In the genomic region with DNA sequence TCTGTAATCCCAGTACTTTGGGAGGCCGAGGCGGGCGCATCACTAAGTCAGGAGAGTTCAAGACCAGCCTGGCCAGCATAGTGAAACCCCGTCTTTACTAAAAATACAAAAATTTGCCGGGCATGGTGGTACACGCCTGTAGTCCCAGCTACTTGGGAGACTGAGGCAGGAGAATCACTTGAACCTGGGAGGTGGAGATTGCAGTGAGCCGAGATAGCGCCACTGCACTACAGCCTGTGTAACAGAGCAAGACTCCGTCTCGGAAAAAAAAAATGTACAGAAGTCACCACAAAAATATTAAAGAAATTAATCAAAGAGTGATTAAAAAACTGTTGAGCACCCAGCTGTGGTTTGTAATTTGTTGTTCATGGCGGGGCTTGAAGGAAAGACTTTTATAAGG, we compare ENCODE assay signal across 8 cellular contexts. TPM values are rescaled to one million over a fixed set of nuclear protein-coding genes. Genes with fewer than 3 reads are reported as not detected.
A peak's percentile ranks its signal among the peaks of the same experiment; 100 is the strongest.
DNase-seq lines count a peak whose midpoint lies in the region; ATAC-seq and TF ChIP-seq lines count a peak whose summit lies in the region.
"Not testable (repeated sequence)": the region's sequence is repeated elsewhere in the genome, so short reads cannot be mapped to it uniquely, and the experiment has no call there.

No MANE protein-coding gene starts in this region.

- RAD21 ChIA-PET in HCT116 (lab: Charles Lee; ENCODE audit: low non-redundant PET in 1 of 2, low total read pairs in 2 of 2, uncharacterized antibody in 2 of 2, unreplicated experiment in 2 of 2): not testable (repeated sequence)

- H3K9me2 ChIP-seq in HCT116 (ENCODE audit: insufficient read depth); hepatocyte (replicated peaks; ENCODE audit: insufficient read depth): not testable (repeated sequence)

- peak overlapping the region; percentile 100 for H3K27ac Mint-ChIP-seq in activated naive CD4-positive, alpha-beta T cell treated with anti-CD3 and anti-CD28 coated beads, Interleukin-2, amount 10 ng/mL, durations not matched to agents 7 days and 5 days
- peak overlapping the region; percentile 98 to 100 (median 100) for H3K27ac Mint-ChIP-seq in naive B cell
- peak overlapping the region; percentile 100 for H3K27ac Mint-ChIP-seq in stimulated activated effector memory CD8-positive, alpha-beta T cell treated with anti-CD3 and anti-CD28 coated beads, Interleukin-12 subunit alpha, Interleukin-12 subunit beta, amount 100 ng/mL, for 72 hours

- peaks cover 42% of the 10 kb centered on the region for H3K4me1 Mint-ChIP-seq in activated naive CD4-positive, alpha-beta T cell treated with anti-CD3 and anti-CD28 coated beads, Interleukin-2, amount 10 ng/mL, durations not matched to agents 7 days and 5 days
- H3K4me1 Mint-ChIP-seq in naive B cell: peaks cover 25 to 59% (median 44%) of the 10 kb centered on the region in 3 donors
- H3K4me1 Mint-ChIP-seq in stimulated activated effector memory CD8-positive, alpha-beta T cell treated with anti-CD3 and anti-CD28 coated beads, Interleukin-12 subunit alpha, Interleukin-12 subunit beta, amount 100 ng/mL, for 72 hours: peaks cover 43% of the 10 kb centered on the region

- peaks cover 6 to 12% of the 10 kb centered on the region in 2 experiments; a peak in 3 of 4 replicates for H3K36me3 ChIP-seq in HCT116 (ENCODE audit: control insufficient read depth in 1 of 2, insufficient read depth in 2 of 2, low read length in 2 of 2)
- not testable (repeated sequence) for H3K36me3 ChIP-seq in duodenal mucosa (ENCODE audit: control insufficient read depth in 1 of 2, insufficient read depth in 2 of 2, low read length in 2 of 2); hepatocyte (replicated peaks; ENCODE audit: insufficient read depth, low read depth)

- not testable (repeated sequence) for BruUV-seq in HCT116 (replicated peaks; lab: Mats Ljungman, UMichigan)

- WGBS in hepatocyte (ENCODE audit: low lambda C conversion rate, missing lambda C conversion rate): 13% methylated on average over 11 of the region's 11 CpGs

- not testable (repeated sequence) for TF ChIP-seq RAD21 in HCT116 (IDR thresholded peaks at IDR 0.05; ENCODE audit: low read depth)

- not testable (repeated sequence) for H3K9me3 ChIP-seq in HCT116 (ENCODE audit: control insufficient read depth in 1 of 2, insufficient read depth in 1 of 2, low read depth in 1 of 2, low read length in 2 of 2); duodenal mucosa (ENCODE audit: control insufficient read depth in 1 of 2, low read length in 2 of 2); hepatocyte (ENCODE audit: low read depth)

- H3K4me3 ChIP-seq in AG09309 (ENCODE audit: control insufficient read depth, low read depth, low read length): peak overlapping the region; percentile 87
- peak overlapping the region; percentile 91 to 94 for H3K4me3 ChIP-seq in HCT116 (replicated peaks in 1 of 2; ENCODE audit: low read depth in 1 of 2, low read length in 2 of 2)
- peak overlapping the region; percentile 87 to 96 for H3K4me3 ChIP-seq in duodenal mucosa (ENCODE audit: low read depth in 1 of 2, low read length in 2 of 2)
- H3K4me3 ChIP-seq in hepatocyte: peak overlapping the region; percentile 77

- peak overlapping the region; percentile 84 for H3K4me2 ChIP-seq in HCT116 (ENCODE audit: low read length)
- peak overlapping the region; percentile 83 for H3K4me2 ChIP-seq in hepatocyte

- peaks cover 51% of the 10 kb centered on the region for H3K36me3 Mint-ChIP-seq in activated naive CD4-positive, alpha-beta T cell treated with anti-CD3 and anti-CD28 coated beads, Interleukin-2, amount 10 ng/mL, durations not matched to agents 7 days and 5 days
- H3K36me3 Mint-ChIP-seq in naive B cell: peaks cover 13 to 19% of the 10 kb centered on the region in 2 donors
- peaks cover 60% of the 10 kb centered on the region for H3K36me3 Mint-ChIP-seq in stimulated activated effector memory CD8-positive, alpha-beta T cell treated with anti-CD3 and anti-CD28 coated beads, Interleukin-12 subunit alpha, Interleukin-12 subunit beta, amount 100 ng/mL, for 72 hours

- POLR2A ChIA-PET in HCT116 (lab: Charles Lee): interaction anchor here (0.7 kb wide), 1 partner anchor 9 kb away, joined by 3 read pairs; no protein-coding TSS in a partner anchor

- peak overlapping the region; percentile 68 for H3K27ac ChIP-seq in HCT116 (ENCODE audit: low read depth, low read length)
- H3K27ac ChIP-seq in duodenal mucosa (ENCODE audit: low read depth, low read length): not testable (repeated sequence)
- H3K27ac ChIP-seq in hepatocyte: peak overlapping the region; percentile 93

- H3K27me3 ChIP-seq in HCT116 (ENCODE audit: insufficient read depth, low read length); duodenal mucosa (ENCODE audit: control insufficient read depth in 1 of 2, insufficient read depth in 2 of 2, low read length in 2 of 2); hepatocyte: not testable (repeated sequence)

- H3K79me2 ChIP-seq in HCT116 (ENCODE audit: insufficient read depth, low read length): peaks cover 42% of the 10 kb centered on the region
- peaks cover 50% of the 10 kb centered on the region for H3K79me2 ChIP-seq in hepatocyte

- CTCF ChIA-PET in HCT116 (lab: Charles Lee); activated naive CD4-positive, alpha-beta T cell treated with anti-CD3 and anti-CD28 coated beads, Interleukin-2, amount 10 ng/mL, durations not matched to agents 7 days and 5 days (lab: Charles Lee): not testable (repeated sequence)

- not testable (repeated sequence) for H4K20me1 ChIP-seq in HCT116 (ENCODE audit: insufficient read depth); hepatocyte (ENCODE audit: insufficient read depth, poor library complexity, severe bottlenecking)

- peak overlapping the region; percentile 91 for H3K4me3 Mint-ChIP-seq in activated naive CD4-positive, alpha-beta T cell treated with anti-CD3 and anti-CD28 coated beads, Interleukin-2, amount 10 ng/mL, durations not matched to agents 7 days and 5 days
- peak overlapping the region; percentile 92 to 100 (median 100) for H3K4me3 Mint-ChIP-seq in naive B cell
- peak overlapping the region; percentile 100 for H3K4me3 Mint-ChIP-seq in stimulated activated effector memory CD8-positive, alpha-beta T cell treated with anti-CD3 and anti-CD28 coated beads, Interleukin-12 subunit alpha, Interleukin-12 subunit beta, amount 100 ng/mL, for 72 hours

- not testable (repeated sequence) for DNase-seq in AG09309 (ENCODE audit: low read depth); HCT116 (ENCODE audit: low read depth, low spot score); activated naive CD4-positive, alpha-beta T cell treated with anti-CD3 and anti-CD28 coated beads, Interleukin-2, amount 10 ng/mL, durations not matched to agents 7 days and 5 days; hepatocyte (ENCODE audit: low spot score); naive B cell; stimulated activated effector memory CD8-positive, alpha-beta T cell treated with anti-CD3 and anti-CD28 coated beads, Interleukin-12 subunit alpha, Interleukin-12 subunit beta, amount 100 ng/mL, for 72 hours (ENCODE audit: low spot score in 2 of 2)
- peak; percentile 3 for DNase-seq in RPMI7951 (ENCODE audit: low read depth)

- H3K4me1 ChIP-seq in HCT116 (ENCODE audit: control insufficient read depth in 1 of 2, insufficient read depth in 2 of 2, low read length in 2 of 2): peaks cover 26 to 30% of the 10 kb centered on the region in 2 experiments
- not testable (repeated sequence) for H3K4me1 ChIP-seq in duodenal mucosa (ENCODE audit: control insufficient read depth in 1 of 2, insufficient read depth in 2 of 2, low read length in 2 of 2)
- H3K4me1 ChIP-seq in hepatocyte (ENCODE audit: insufficient read depth): peaks cover 12% of the 10 kb centered on the region

- not testable (repeated sequence) for H3K9me3 Mint-ChIP-seq in activated naive CD4-positive, alpha-beta T cell treated with anti-CD3 and anti-CD28 coated beads, Interleukin-2, amount 10 ng/mL, durations not matched to agents 7 days and 5 days; naive B cell; stimulated activated effector memory CD8-positive, alpha-beta T cell treated with anti-CD3 and anti-CD28 coated beads, Interleukin-12 subunit alpha, Interleukin-12 subunit beta, amount 100 ng/mL, for 72 hours

- not testable (repeated sequence) for H2AFZ ChIP-seq in HCT116 (ENCODE audit: low read depth, low read length, poor library complexity, severe bottlenecking)
- peak overlapping the region; percentile 75 for H2AFZ ChIP-seq in hepatocyte

- TF ChIP-seq POLR2A in HCT116 (IDR thresholded peaks at IDR 0.05; ENCODE audit: borderline replicate concordance, extremely low read depth, insufficient read depth, insufficient read length): not testable (repeated sequence)

- TF ChIP-seq CTCF in AG09309 (IDR thresholded peaks at IDR 0.05; ENCODE audit: control insufficient read depth, insufficient read depth, low read depth, low read length, missing control alignments); HCT116 (IDR thresholded peaks at IDR 0.05 in 2 of 3, conservative IDR thresholded peaks at IDR 0.05 in 1 of 3; ENCODE audit: borderline replicate concordance in 1 of 3, insufficient read depth in 1 of 3, low read depth in 2 of 3, low read length in 2 of 3); hepatocyte (IDR thresholded peaks at IDR 0.05; ENCODE audit: poor library complexity): not testable (repeated sequence)

- not testable (repeated sequence) for H3K27me3 Mint-ChIP-seq in activated naive CD4-positive, alpha-beta T cell treated with anti-CD3 and anti-CD28 coated beads, Interleukin-2, amount 10 ng/mL, durations not matched to agents 7 days and 5 days; naive B cell

- H3K9ac ChIP-seq in HCT116 (ENCODE audit: low read length) (peak overlapping the region; percentile 70), duodenal mucosa (ENCODE audit: low read depth in 1 of 2, low read length in 2 of 2) (peak overlapping the region; percentile 82 to 87)

- intact Hi-C loops in HCT116 (cut with micrococcal nuclease): loop anchor here (5.0 kb wide), 2 partner anchors 61 to 121 kb away; partner anchors contain the start of genes ZNF431 and ZNF714

- peak; percentile 21 for ATAC-seq in HCT116
- not testable (repeated sequence) for ATAC-seq in naive B cell (ENCODE audit: low read depth in 2 of 2); stimulated activated effector memory CD8-positive, alpha-beta T cell treated with anti-CD3 and anti-CD28 coated beads, Interleukin-12 subunit alpha, Interleukin-12 subunit beta, amount 100 ng/mL, for 72 hours

RNA-seq across cellular contexts. Expression of gene ZNF430, which starts 0.8 kb away (rescaled TPM):
- total RNA-seq in HCT116 (2021; ENCODE audit: unreplicated experiment) (8.4 TPM), hepatocyte (9.2 and 9.9 TPM in 2 replicates)
- 2.1 and 4.7 TPM in 2 replicates for polyA plus RNA-seq in HCT116 (2012)
- 7.6 and 13.3 TPM in 2 replicates for total RNA-seq in RPMI7951 (2014; rRNA removed; shearing (Covaris generic))
- polyA plus RNA-seq in hepatocyte (7.9 and 9.3 TPM in 2 replicates), naive B cell (ENCODE audit: low read depth in 6 of 6) (10 to 100 TPM; 39.2 to 88.0 (median 65.5) TPM)
